8 cellular contexts compared by ENCODE assay signal in genomic region chr1:218347316-218347712, GRCh38. TPM values are rescaled to one million over a fixed set of nuclear protein-coding genes. Genes with fewer than 3 reads are reported as not detected.
A peak's percentile ranks its signal among the peaks of the same experiment; 100 is the strongest.
DNase-seq lines count a peak whose midpoint lies in the region; ATAC-seq and TF ChIP-seq lines count a peak whose summit lies in the region.

No MANE protein-coding gene starts in this region.

- no peaks in the 10 kb centered on the region for H3K27me3 ChIP-seq in thoracic aorta (replicated peaks; ENCODE audit: insufficient read depth)

- no peaks in the 10 kb centered on the region for H3K9me3 ChIP-seq in thoracic aorta

- DNase-seq in NCI-H82 (lab: John Stamatoyannopoulos, UW) (peak; percentile 20), NCI-H82 treated with DMSO at 0.1 percent for 48 hours (lab: John Stamatoyannopoulos, UW; ENCODE audit: unreplicated experiment) (no peak), astrocyte of the spinal cord (ENCODE audit: low read depth, low spot score) (peak; percentile 65), kidney tubule cell (ENCODE audit: low spot score) (peak; percentile 43), thoracic aorta (ENCODE audit: low spot score) (no peak), NOMO-1 treated with DMSO at 0.1 percent for 48 hours (lab: John Stamatoyannopoulos, UW; ENCODE audit: unreplicated experiment) (no peak)

- ATAC-seq in thoracic aorta (ENCODE audit: insufficient number of reproducible peaks, low FRiP score, low read depth): no peak
- ATAC-seq in esophagus mucosa: no peak
- ATAC-seq in GM19328 (IDR thresholded peaks at IDR 0.05; ENCODE audit: unreplicated experiment): no peak

- TF ChIP-seq CTCF in astrocyte of the spinal cord (IDR thresholded peaks at IDR 0.05; ENCODE audit: low read depth, low read length) (no peak), thoracic aorta (IDR thresholded peaks at IDR 0.05) (peak; percentile 18)

- H3K27ac ChIP-seq in thoracic aorta: peak overlapping the region; percentile 78 to 86

- H3K4me1 ChIP-seq in thoracic aorta (ENCODE audit: control insufficient read depth in 1 of 2, low read depth in 2 of 2): peaks cover 28 to 34% of the 10 kb centered on the region in 2 donors

- in situ Hi-C loops in astrocyte of the spinal cord (cut with HindIII; ENCODE audit: low sequenced_read_pairs): no loop called here

- H3K36me3 ChIP-seq in thoracic aorta: no peaks in the 10 kb centered on the region

- H3K4me3 ChIP-seq in astrocyte of the spinal cord (ENCODE audit: low read depth, low read length) (peak overlapping the region; percentile 60), thoracic aorta (peak overlapping the region; percentile 83)

RNA-seq across cellular contexts. Expression of gene TGFB2, which starts 2.2 kb away (rescaled TPM):
- total RNA-seq in thoracic aorta (1 to 10 TPM; 9.1 to 9.2 TPM), esophagus mucosa (0.44 TPM)

Comparison
In these comparisons a context has a peak if more than half of its experiments do, and no peak if none do; other contexts are left out.
1. DNase-seq: peak in NCI-H82 (single experiment), astrocyte of the spinal cord (single experiment) and kidney tubule cell (single experiment); none in NCI-H82 treated with DMSO at 0.1 percent for 48 hours (single experiment), thoracic aorta (single experiment) and NOMO-1 treated with DMSO at 0.1 percent for 48 hours (single experiment).